Comparison of ENCODE assay signal across 10 cellular contexts in the genomic region with DNA sequence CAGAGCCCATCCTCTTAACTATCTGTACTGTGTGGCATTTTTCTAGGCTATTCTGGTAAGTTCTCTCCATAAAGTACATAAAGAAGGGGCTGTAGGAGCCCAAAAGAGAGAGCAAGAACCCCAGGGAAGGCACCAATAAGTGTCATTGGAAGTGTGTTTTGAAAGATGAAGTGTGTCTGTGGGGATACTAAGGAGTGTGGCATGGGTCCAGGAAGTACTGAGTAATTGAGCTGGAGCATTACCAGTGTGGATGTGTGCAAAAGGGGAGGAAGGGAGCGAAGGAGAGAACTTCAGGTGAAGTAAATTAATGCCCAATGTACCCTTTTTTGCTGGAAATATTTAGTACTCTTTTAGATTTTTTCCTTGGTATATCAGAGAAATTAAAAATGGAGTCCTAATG.
DNase-seq lines count a peak whose midpoint lies in the region; ATAC-seq and TF ChIP-seq lines count a peak whose summit lies in the region.
"Had no signal": no experiment of that assay in that cellular context is flagged by ENCODE, and none has a peak within 500 bp of the region (broad histone marks: within the 10 kb centered on the region; RNA-seq: fewer than 3 reads in every experiment).

No MANE protein-coding gene starts in this region.

- H3K27ac Mint-ChIP-seq in CD8-positive, alpha-beta T cell = peak overlapping the region; percentile 62
- H3K27ac Mint-ChIP-seq in central memory CD8-positive, alpha-beta T cell (ENCODE audit: low read depth) = peak overlapping the region; percentile 32
- peak overlapping the region; percentile 6 to 91 (median 58) for H3K27ac Mint-ChIP-seq in naive thymus-derived CD8-positive, alpha-beta T cell
- no peak overlapping the region for H3K27ac Mint-ChIP-seq in activated CD4-positive, alpha-beta T cell treated with anti-CD3 and anti-CD28 coated beads, Interleukin-2, amount 10 ng/mL, durations not matched to agents 7 days and 5 days

- intact Hi-C loops in CD8-positive, alpha-beta T cell (cut with DNase I, micrococcal nuclease) = loop anchor here in 1 of 2 experiments (5.0 kb wide), 1 partner anchor 50 kb away; no protein-coding TSS in a partner anchor

- peaks cover 77% of the 10 kb centered on the region for H3K4me1 ChIP-seq in CD8-positive, alpha-beta T cell (ENCODE audit: insufficient read depth, low read length)

- H3K9me3 ChIP-seq in CD8-positive, alpha-beta T cell (ENCODE audit: low read length) = no peaks in the 10 kb centered on the region

- TF ChIP-seq CTCF in CD8-positive, alpha-beta T cell (IDR thresholded peaks at IDR 0.05) = no peak

- H3K27me3 Mint-ChIP-seq in CD8-positive, alpha-beta T cell (ENCODE audit: low read depth) = no peaks in the 10 kb centered on the region
- no peaks in the 10 kb centered on the region for H3K27me3 Mint-ChIP-seq in central memory CD8-positive, alpha-beta T cell
- no peaks in the 10 kb centered on the region for H3K27me3 Mint-ChIP-seq in naive thymus-derived CD8-positive, alpha-beta T cell
- no peaks in the 10 kb centered on the region for H3K27me3 Mint-ChIP-seq in activated CD4-positive, alpha-beta T cell treated with anti-CD3 and anti-CD28 coated beads, Interleukin-2, amount 10 ng/mL, durations not matched to agents 7 days and 5 days

- CTCF ChIA-PET in CD8-positive, alpha-beta T cell (lab: Charles Lee) = interaction anchor here (1.6 to 1.9 kb wide), 2 partner anchors 17 to 59 kb away, joined by 3 to 7 read pairs; no protein-coding TSS in a partner anchor
- CTCF ChIA-PET in activated CD4-positive, alpha-beta T cell treated with anti-CD3 and anti-CD28 coated beads, Interleukin-2, amount 10 ng/mL, durations not matched to agents 7 days and 5 days (lab: Charles Lee) = interaction anchor here (1.4 kb wide), 1 partner anchor 8 kb away, joined by 4 read pairs; no protein-coding TSS in a partner anchor

- ATAC-seq in CD8-positive, alpha-beta T cell = no peak
- ATAC-seq in central memory CD8-positive, alpha-beta T cell (replicated peaks; ENCODE audit: extremely low read depth, poor library complexity, severe bottlenecking) = no peak
- ATAC-seq in naive thymus-derived CD8-positive, alpha-beta T cell = no peak
- ATAC-seq in GM21619 (IDR thresholded peaks at IDR 0.05; ENCODE audit: unreplicated experiment) = no peak

- no peaks in the 10 kb centered on the region for H3K9me3 Mint-ChIP-seq in CD8-positive, alpha-beta T cell
- H3K9me3 Mint-ChIP-seq in central memory CD8-positive, alpha-beta T cell = no peaks in the 10 kb centered on the region
- no peaks in the 10 kb centered on the region for H3K9me3 Mint-ChIP-seq in naive thymus-derived CD8-positive, alpha-beta T cell
- H3K9me3 Mint-ChIP-seq in activated CD4-positive, alpha-beta T cell treated with anti-CD3 and anti-CD28 coated beads, Interleukin-2, amount 10 ng/mL, durations not matched to agents 7 days and 5 days = no peaks in the 10 kb centered on the region

- peaks cover 86% of the 10 kb centered on the region for H3K4me1 Mint-ChIP-seq in CD8-positive, alpha-beta T cell (ENCODE audit: low read depth)
- peaks cover 83% of the 10 kb centered on the region for H3K4me1 Mint-ChIP-seq in central memory CD8-positive, alpha-beta T cell
- H3K4me1 Mint-ChIP-seq in naive thymus-derived CD8-positive, alpha-beta T cell = peaks cover 34 to 89% (median 81%) of the 10 kb centered on the region in 4 donors
- H3K4me1 Mint-ChIP-seq in activated CD4-positive, alpha-beta T cell treated with anti-CD3 and anti-CD28 coated beads, Interleukin-2, amount 10 ng/mL, durations not matched to agents 7 days and 5 days = peaks cover 63% of the 10 kb centered on the region

- peaks cover 20% of the 10 kb centered on the region for H3K36me3 ChIP-seq in CD8-positive, alpha-beta T cell (ENCODE audit: insufficient read depth, low read length)

- H3K4me3 Mint-ChIP-seq in CD8-positive, alpha-beta T cell = no peak overlapping the region
- H3K4me3 Mint-ChIP-seq in central memory CD8-positive, alpha-beta T cell = no peak overlapping the region
- H3K4me3 Mint-ChIP-seq in naive thymus-derived CD8-positive, alpha-beta T cell = peak overlapping the region in 5 of 10 donors; percentile 1 to 34 (median 1)
- H3K4me3 Mint-ChIP-seq in activated CD4-positive, alpha-beta T cell treated with anti-CD3 and anti-CD28 coated beads, Interleukin-2, amount 10 ng/mL, durations not matched to agents 7 days and 5 days = no peak overlapping the region

- no peak overlapping the region for H3K4me3 ChIP-seq in CD8-positive, alpha-beta T cell (ENCODE audit: low read depth, low read length)

- no peak for DNase-seq in CD8-positive, alpha-beta T cell
- DNase-seq in M059J (ENCODE audit: low read depth) = peak; percentile 86
- no peak for DNase-seq in central memory CD8-positive, alpha-beta T cell (ENCODE audit: low spot score in 2 of 2)
- DNase-seq in naive thymus-derived CD8-positive, alpha-beta T cell = no peak
- DNase-seq in AG08395 (ENCODE audit: low spot score) = no peak
- DNase-seq in HPDE6-E6E7 (ENCODE audit: extremely low spot score) = no peak
- DNase-seq in activated CD4-positive, alpha-beta T cell treated with anti-CD3 and anti-CD28 coated beads, Interleukin-2, amount 10 ng/mL, durations not matched to agents 7 days and 5 days = no peak
- DNase-seq: cerebellar nuclear complex, NCI-H446 treated with DMSO at 0.1 percent for 48 hours had no signal

- POLR2A ChIA-PET in CD8-positive, alpha-beta T cell (lab: Charles Lee) = no interaction called here
- POLR2A ChIA-PET in naive thymus-derived CD8-positive, alpha-beta T cell (lab: Charles Lee) = interaction anchor here (0.6 kb wide), 1 partner anchor 14 kb away, joined by 3 read pairs; no protein-coding TSS in a partner anchor
- POLR2A ChIA-PET in activated CD4-positive, alpha-beta T cell treated with anti-CD3 and anti-CD28 coated beads, Interleukin-2, amount 10 ng/mL, durations not matched to agents 7 days and 5 days (lab: Charles Lee) = no interaction called here

- peaks cover 63% of the 10 kb centered on the region for H3K36me3 Mint-ChIP-seq in CD8-positive, alpha-beta T cell
- H3K36me3 Mint-ChIP-seq in central memory CD8-positive, alpha-beta T cell (ENCODE audit: insufficient read depth) = peaks cover 37% of the 10 kb centered on the region
- H3K36me3 Mint-ChIP-seq in naive thymus-derived CD8-positive, alpha-beta T cell = peaks cover 0 to 69% (median 12%) of the 10 kb centered on the region in 3 donors
- peaks cover 56% of the 10 kb centered on the region for H3K36me3 Mint-ChIP-seq in activated CD4-positive, alpha-beta T cell treated with anti-CD3 and anti-CD28 coated beads, Interleukin-2, amount 10 ng/mL, durations not matched to agents 7 days and 5 days (ENCODE audit: low read depth)

- no peak overlapping the region for H3K27ac ChIP-seq in CD8-positive, alpha-beta T cell (ENCODE audit: low read depth, low read length)

- H3K27me3 ChIP-seq in CD8-positive, alpha-beta T cell (ENCODE audit: insufficient read depth, low read length) = no peaks in the 10 kb centered on the region
